In genomic region chr2:72895759-72896281, GRCh38 we compare ENCODE assay signal across 1 cellular context.
TF ChIP-seq lines count a peak whose summit lies in the region.

No MANE protein-coding gene starts in this region.

TF ChIP-seq in K562, 482 proteins besides CTCF, POLR2A, EP300 and RAD21:
- TF ChIP-seq ZBTB26 (CRISPR knock-in tag; IDR thresholded peaks at IDR 0.05) (0 out of 2 replicates have a peak, but pooled peaks have one; percentile 47), NRF1 (conservative IDR thresholded peaks at IDR 0.05 in 1 of 2, IDR thresholded peaks at IDR 0.05 in 1 of 2) (peak; percentile 48 to 69; a peak in 3 of 4 replicates), TCFL5 (CRISPR knock-in tag; conservative IDR thresholded peaks at IDR 0.05) (no peak), NR3C1 (CRISPR knock-in tag; IDR thresholded peaks at IDR 0.05) (no peak)
